ENCODE assay signal across 17 cellular contexts in genomic region chr13:111492341-111492945, GRCh38.
DNase-seq lines count a peak whose midpoint lies in the region; ATAC-seq and TF ChIP-seq lines count a peak whose summit lies in the region.
"Had no signal": no experiment of that assay in that cellular context is flagged by ENCODE, and none has a peak within 500 bp of the region (broad histone marks: within the 10 kb centered on the region; RNA-seq: fewer than 3 reads in every experiment).

No MANE protein-coding gene starts in this region.

- H3K27ac ChIP-seq in sigmoid colon (no peak overlapping the region), upper lobe of right lung (no peak overlapping the region)
- H3K27ac ChIP-seq: 22Rv1, A549, C4-2B, GM23248 had no signal

- CTCF ChIA-PET in activated CD8-positive, alpha-beta memory T cell treated with anti-CD3 and anti-CD28 coated beads, Interleukin-2, amount 10 ng/mL, durations not matched to agents 7 days and 5 days (lab: Charles Lee): no interaction called here

- ATAC-seq in activated CD8-positive, alpha-beta memory T cell treated with anti-CD3 and anti-CD28 coated beads, Interleukin-2, amount 10 ng/mL, durations not matched to agents 7 days and 5 days: no peak
- ATAC-seq in upper lobe of right lung: no peak
- ATAC-seq: A549, HepG2 had no signal

- no peaks in the 10 kb centered on the region for H3K36me3 Mint-ChIP-seq in activated CD8-positive, alpha-beta memory T cell treated with anti-CD3 and anti-CD28 coated beads, Interleukin-2, amount 10 ng/mL, durations not matched to agents 7 days and 5 days
- H3K36me3 Mint-ChIP-seq in CD14-positive monocyte: no peaks in the 10 kb centered on the region
- H3K36me3 Mint-ChIP-seq: CD4-positive, alpha-beta memory T cell had no signal

- intact Hi-C loops in sigmoid colon (cut with DNase I) (no loop called here), upper lobe of right lung (cut with DNase I) (no loop called here), CD14-positive monocyte (cut with micrococcal nuclease) (no loop called here)

- no peak overlapping the region for H3K4me3 Mint-ChIP-seq in activated CD8-positive, alpha-beta memory T cell treated with anti-CD3 and anti-CD28 coated beads, Interleukin-2, amount 10 ng/mL, durations not matched to agents 7 days and 5 days
- H3K4me3 Mint-ChIP-seq in CD14-positive monocyte: no peak overlapping the region
- H3K4me3 Mint-ChIP-seq: CD4-positive, alpha-beta memory T cell had no signal

- no peak overlapping the region for H3K4me3 ChIP-seq in sigmoid colon
- H3K4me3 ChIP-seq in upper lobe of right lung: no peak overlapping the region
- H3K4me3 ChIP-seq: A549, GM23248, HAP-1 had no signal

- no peaks in the 10 kb centered on the region for H3K27me3 Mint-ChIP-seq in activated CD8-positive, alpha-beta memory T cell treated with anti-CD3 and anti-CD28 coated beads, Interleukin-2, amount 10 ng/mL, durations not matched to agents 7 days and 5 days
- H3K27me3 Mint-ChIP-seq in CD14-positive monocyte (ENCODE audit: low read depth in 3 of 3): peaks cover 4 to 6% (median 5%) of the 10 kb centered on the region in 3 donors
- H3K27me3 Mint-ChIP-seq: CD4-positive, alpha-beta memory T cell had no signal

- no peak for TF ChIP-seq CTCF in sigmoid colon (IDR thresholded peaks at IDR 0.05)
- TF ChIP-seq CTCF in upper lobe of right lung (IDR thresholded peaks at IDR 0.05): no peak
- no peak for TF ChIP-seq CTCF in CD14-positive monocyte (IDR thresholded peaks at IDR 0.05)

- H3K9me3 ChIP-seq in sigmoid colon (no peaks in the 10 kb centered on the region), upper lobe of right lung (no peaks in the 10 kb centered on the region)
- H3K9me3 ChIP-seq: A549, HAP-1 had no signal

- 70 to 71% methylated on average over 18 of the region's 18 CpGs for WGBS in sigmoid colon, 2 donors

- H3K36me3 ChIP-seq in sigmoid colon (no peaks in the 10 kb centered on the region), upper lobe of right lung (no peaks in the 10 kb centered on the region)
- H3K36me3 ChIP-seq: HAP-1 had no signal

- peak; percentile 4 for DNase-seq in activated CD8-positive, alpha-beta memory T cell treated with anti-CD3 and anti-CD28 coated beads, Interleukin-2, amount 50 U/mL, for 4 hours
- no peak for DNase-seq in activated CD8-positive, alpha-beta memory T cell treated with anti-CD3 and anti-CD28 coated beads, Interleukin-2, amount 10 ng/mL, durations not matched to agents 7 days and 5 days
- peak; percentile 60 for DNase-seq in mesenteric fat pad (ENCODE audit: low spot score)
- DNase-seq in sigmoid colon: peak; percentile 46
- peak; percentile 23 for DNase-seq in upper lobe of right lung
- no peak for DNase-seq in NCI-H2227 treated with DMSO at 0.1 percent for 48 hours (lab: John Stamatoyannopoulos, UW)
- no peak for DNase-seq in CD14-positive monocyte (ENCODE audit: low spot score)
- DNase-seq: AML-193; Calu3; CD4-positive, alpha-beta memory T cell; DMS 273 treated with DMSO at 0.1 percent for 48 hours; GM23248 had no signal

- H3K9me3 Mint-ChIP-seq in activated CD8-positive, alpha-beta memory T cell treated with anti-CD3 and anti-CD28 coated beads, Interleukin-2, amount 10 ng/mL, durations not matched to agents 7 days and 5 days (ENCODE audit: low read depth): peaks cover 4% of the 10 kb centered on the region
- peaks cover under 1 to 17% (median 12%) of the 10 kb centered on the region in 7 donors for H3K9me3 Mint-ChIP-seq in CD14-positive monocyte

- TF ChIP-seq EP300 in sigmoid colon (IDR thresholded peaks at IDR 0.05): no peak

- H3K27ac Mint-ChIP-seq in activated CD8-positive, alpha-beta memory T cell treated with anti-CD3 and anti-CD28 coated beads, Interleukin-2, amount 10 ng/mL, durations not matched to agents 7 days and 5 days: no peak overlapping the region
- H3K27ac Mint-ChIP-seq in CD14-positive monocyte: no peak overlapping the region
- H3K27ac Mint-ChIP-seq: CD4-positive, alpha-beta memory T cell had no signal

- H3K4me1 Mint-ChIP-seq in activated CD8-positive, alpha-beta memory T cell treated with anti-CD3 and anti-CD28 coated beads, Interleukin-2, amount 10 ng/mL, durations not matched to agents 7 days and 5 days: no peaks in the 10 kb centered on the region
- no peaks in the 10 kb centered on the region for H3K4me1 Mint-ChIP-seq in CD14-positive monocyte
- H3K4me1 Mint-ChIP-seq: CD4-positive, alpha-beta memory T cell had no signal

- no peaks in the 10 kb centered on the region for H3K27me3 ChIP-seq in sigmoid colon
- no peaks in the 10 kb centered on the region for H3K27me3 ChIP-seq in upper lobe of right lung

- no peaks in the 10 kb centered on the region for H3K4me1 ChIP-seq in sigmoid colon
- no peaks in the 10 kb centered on the region for H3K4me1 ChIP-seq in upper lobe of right lung
- H3K4me1 ChIP-seq: A549, HAP-1 had no signal

- no peak for TF ChIP-seq POLR2A in sigmoid colon (IDR thresholded peaks at IDR 0.05)

Comparison
In these comparisons a context has a peak if more than half of its experiments do, and no peak if none do; other contexts are left out.
1. DNase-seq: peak in activated CD8-positive, alpha-beta memory T cell treated with anti-CD3 and anti-CD28 coated beads, Interleukin-2, amount 50 U/mL, for 4 hours (single experiment), mesenteric fat pad (single experiment), sigmoid colon (single experiment) and upper lobe of right lung (single experiment); none in activated CD8-positive, alpha-beta memory T cell treated with anti-CD3 and anti-CD28 coated beads, Interleukin-2, amount 10 ng/mL, durations not matched to agents 7 days and 5 days (single experiment), NCI-H2227 treated with DMSO at 0.1 percent for 48 hours (single experiment) and CD14-positive monocyte (single experiment).